ENCODE assay signal across 2 cellular contexts in the genomic region with DNA sequence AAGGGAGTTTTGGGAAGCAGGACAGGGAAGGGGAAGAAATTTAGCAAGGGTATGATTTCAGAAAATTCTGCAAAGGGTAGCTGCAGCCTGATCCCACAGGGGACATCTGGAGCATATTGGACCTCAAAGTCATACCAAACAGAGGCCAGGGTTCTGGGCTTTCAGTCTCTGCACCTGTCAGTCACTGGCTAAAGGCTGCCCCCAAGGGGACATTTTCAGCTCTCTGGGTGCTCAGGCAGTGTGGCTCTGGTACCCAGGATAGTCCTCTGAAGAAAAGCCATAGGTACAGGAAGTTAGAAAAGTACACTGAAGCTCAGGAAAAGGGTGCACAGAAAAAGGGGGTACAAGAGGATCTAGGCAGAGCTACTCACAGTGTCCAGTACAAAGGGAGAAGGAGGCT.
TF ChIP-seq lines count a peak whose summit lies in the region.

No MANE protein-coding gene starts in this region.

TF ChIP-seq in HCT116, 20 proteins besides CTCF, POLR2A, EP300 and RAD21 (continued from another document):
- TF ChIP-seq, protein P1, sequence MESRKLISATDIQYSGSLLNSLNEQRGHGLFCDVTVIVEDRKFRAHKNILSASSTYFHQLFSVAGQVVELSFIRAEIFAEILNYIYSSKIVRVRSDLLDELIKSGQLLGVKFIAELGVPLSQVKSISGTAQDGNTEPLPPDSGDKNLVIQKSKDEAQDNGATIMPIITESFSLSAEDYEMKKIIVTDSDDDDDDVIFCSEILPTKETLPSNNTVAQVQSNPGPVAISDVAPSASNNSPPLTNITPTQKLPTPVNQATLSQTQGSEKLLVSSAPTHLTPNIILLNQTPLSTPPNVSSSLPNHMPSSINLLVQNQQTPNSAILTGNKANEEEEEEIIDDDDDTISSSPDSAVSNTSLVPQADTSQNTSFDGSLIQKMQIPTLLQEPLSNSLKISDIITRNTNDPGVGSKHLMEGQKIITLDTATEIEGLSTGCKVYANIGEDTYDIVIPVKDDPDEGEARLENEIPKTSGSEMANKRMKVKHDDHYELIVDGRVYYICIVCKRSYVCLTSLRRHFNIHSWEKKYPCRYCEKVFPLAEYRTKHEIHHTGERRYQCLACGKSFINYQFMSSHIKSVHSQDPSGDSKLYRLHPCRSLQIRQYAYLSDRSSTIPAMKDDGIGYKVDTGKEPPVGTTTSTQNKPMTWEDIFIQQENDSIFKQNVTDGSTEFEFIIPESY (IDR thresholded peaks at IDR 0.05; ENCODE audit: extremely low read depth, insufficient replicate concordance, low read length), result no peak
- TF ChIP-seq ZFX (IDR thresholded peaks at IDR 0.05), result no peak
- no peak for TF ChIP-seq FOSL1 (IDR thresholded peaks at IDR 0.05; ENCODE audit: low read depth)
- no peak for TF ChIP-seq CEBPB (IDR thresholded peaks at IDR 0.05; ENCODE audit: low read depth)
- TF ChIP-seq, protein P2, sequence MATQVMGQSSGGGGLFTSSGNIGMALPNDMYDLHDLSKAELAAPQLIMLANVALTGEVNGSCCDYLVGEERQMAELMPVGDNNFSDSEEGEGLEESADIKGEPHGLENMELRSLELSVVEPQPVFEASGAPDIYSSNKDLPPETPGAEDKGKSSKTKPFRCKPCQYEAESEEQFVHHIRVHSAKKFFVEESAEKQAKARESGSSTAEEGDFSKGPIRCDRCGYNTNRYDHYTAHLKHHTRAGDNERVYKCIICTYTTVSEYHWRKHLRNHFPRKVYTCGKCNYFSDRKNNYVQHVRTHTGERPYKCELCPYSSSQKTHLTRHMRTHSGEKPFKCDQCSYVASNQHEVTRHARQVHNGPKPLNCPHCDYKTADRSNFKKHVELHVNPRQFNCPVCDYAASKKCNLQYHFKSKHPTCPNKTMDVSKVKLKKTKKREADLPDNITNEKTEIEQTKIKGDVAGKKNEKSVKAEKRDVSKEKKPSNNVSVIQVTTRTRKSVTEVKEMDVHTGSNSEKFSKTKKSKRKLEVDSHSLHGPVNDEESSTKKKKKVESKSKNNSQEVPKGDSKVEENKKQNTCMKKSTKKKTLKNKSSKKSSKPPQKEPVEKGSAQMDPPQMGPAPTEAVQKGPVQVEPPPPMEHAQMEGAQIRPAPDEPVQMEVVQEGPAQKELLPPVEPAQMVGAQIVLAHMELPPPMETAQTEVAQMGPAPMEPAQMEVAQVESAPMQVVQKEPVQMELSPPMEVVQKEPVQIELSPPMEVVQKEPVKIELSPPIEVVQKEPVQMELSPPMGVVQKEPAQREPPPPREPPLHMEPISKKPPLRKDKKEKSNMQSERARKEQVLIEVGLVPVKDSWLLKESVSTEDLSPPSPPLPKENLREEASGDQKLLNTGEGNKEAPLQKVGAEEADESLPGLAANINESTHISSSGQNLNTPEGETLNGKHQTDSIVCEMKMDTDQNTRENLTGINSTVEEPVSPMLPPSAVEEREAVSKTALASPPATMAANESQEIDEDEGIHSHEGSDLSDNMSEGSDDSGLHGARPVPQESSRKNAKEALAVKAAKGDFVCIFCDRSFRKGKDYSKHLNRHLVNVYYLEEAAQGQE (IDR thresholded peaks at IDR 0.05; ENCODE audit: low read depth), result no peak
- no peak for TF ChIP-seq ELF1 (IDR thresholded peaks at IDR 0.05; ENCODE audit: borderline replicate concordance, low read depth)

TF ChIP-seq in WTC11, 78 proteins besides CTCF, POLR2A, EP300 and RAD21 (continued from another document):
- TF ChIP-seq NFYB (CRISPR knock-in tag; conservative IDR thresholded peaks at IDR 0.05; ENCODE audit: low read depth) (no peak), OVOL2 (CRISPR knock-in tag; IDR thresholded peaks at IDR 0.05; ENCODE audit: borderline replicate concordance) (no peak), IRF2 (CRISPR knock-in tag; IDR thresholded peaks at IDR 0.05; ENCODE audit: borderline replicate concordance, low read depth) (no peak), TCF7 (CRISPR knock-in tag; IDR thresholded peaks at IDR 0.05; ENCODE audit: low read depth) (no peak), TEAD1 (CRISPR knock-in tag; IDR thresholded peaks at IDR 0.05) (no peak)
- TF ChIP-seq, protein P3, sequence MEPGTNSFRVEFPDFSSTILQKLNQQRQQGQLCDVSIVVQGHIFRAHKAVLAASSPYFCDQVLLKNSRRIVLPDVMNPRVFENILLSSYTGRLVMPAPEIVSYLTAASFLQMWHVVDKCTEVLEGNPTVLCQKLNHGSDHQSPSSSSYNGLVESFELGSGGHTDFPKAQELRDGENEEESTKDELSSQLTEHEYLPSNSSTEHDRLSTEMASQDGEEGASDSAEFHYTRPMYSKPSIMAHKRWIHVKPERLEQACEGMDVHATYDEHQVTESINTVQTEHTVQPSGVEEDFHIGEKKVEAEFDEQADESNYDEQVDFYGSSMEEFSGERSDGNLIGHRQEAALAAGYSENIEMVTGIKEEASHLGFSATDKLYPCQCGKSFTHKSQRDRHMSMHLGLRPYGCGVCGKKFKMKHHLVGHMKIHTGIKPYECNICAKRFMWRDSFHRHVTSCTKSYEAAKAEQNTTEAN (CRISPR knock-in tag; IDR thresholded peaks at IDR 0.05), result no peak
TF ChIP-seq in WTC11: peak in this region for 0.
